Comparison of ENCODE assay signal across 20 cellular contexts in genomic region chr1:55420866-55421265, GRCh38.
DNase-seq lines count a peak whose midpoint lies in the region; ATAC-seq, FAIRE-seq and TF ChIP-seq lines count a peak whose summit lies in the region.
"Had no signal": no experiment of that assay in that cellular context is flagged by ENCODE, and none has a peak within 500 bp of the region (broad histone marks: within the 10 kb centered on the region; RNA-seq: fewer than 3 reads in every experiment).

No MANE protein-coding gene starts in this region.

- CTCF ChIA-PET in A549 (lab: Yijun Ruan, JAX): no interaction called here
- CTCF ChIA-PET in HCT116 (lab: Charles Lee): no interaction called here

- no peaks in the 10 kb centered on the region for H3K9me2 ChIP-seq in HCT116 (ENCODE audit: insufficient read depth)

- H3K27ac ChIP-seq in A549 (peak overlapping the region; percentile 38 to 73; a peak in 5 of 6 replicates), HCT116 (ENCODE audit: low read depth, low read length) (no peak overlapping the region), astrocyte (ENCODE audit: low read depth, low read length) (peak overlapping the region; percentile 28)
- H3K27ac ChIP-seq: transverse colon had no signal

- DNase-seq in A549 (ENCODE audit: low read depth in 1 of 2, low spot score in 1 of 2): no peak
- no peak for DNase-seq in HCT116 (ENCODE audit: low read depth, low spot score)
- peak; percentile 31 for DNase-seq in astrocyte (ENCODE audit: low read depth)
- peak; percentile 8 to 59 for DNase-seq in lung microvascular endothelial cell (ENCODE audit: low read depth in 2 of 2)
- no peak for DNase-seq in hepatic stellate cell (ENCODE audit: low spot score)
- DNase-seq in DMS53 (lab: John Stamatoyannopoulos, UW): no peak
- DNase-seq in osteocyte (ENCODE audit: extremely low spot score, unreplicated experiment): no peak
- no peak for DNase-seq in GM03348 (ENCODE audit: low spot score)
- DNase-seq: ACHN; activated gamma-delta T cell; amygdala; CD8-positive, alpha-beta T cell; NCI-H1930; NCI-H446 treated with DMSO at 0.1 percent for 48 hours; SIG-M5; stimulated activated CD4-positive, alpha-beta T cell treated with anti-CD3 and anti-CD28 coated beads, Interleukin-12 subunit alpha, Interleukin-12 subunit beta, amount 100 ng/mL, for 4 hours; T-helper 2 cell; transverse colon had no signal

- H3K36me3 ChIP-seq in HCT116 (ENCODE audit: control insufficient read depth in 1 of 2, insufficient read depth in 2 of 2, low read length in 2 of 2) (no peaks in the 10 kb centered on the region), astrocyte (ENCODE audit: insufficient read depth, low read length) (no peaks in the 10 kb centered on the region)
- H3K36me3 ChIP-seq: transverse colon had no signal

- H4K20me1 ChIP-seq in HCT116 (ENCODE audit: insufficient read depth) (no peaks in the 10 kb centered on the region), astrocyte (ENCODE audit: insufficient read depth, low read length) (no peaks in the 10 kb centered on the region)

- no peaks in the 10 kb centered on the region for H3K27me3 ChIP-seq in HCT116 (ENCODE audit: insufficient read depth, low read length)
- H3K27me3 ChIP-seq in astrocyte (ENCODE audit: insufficient read depth, low read length): no peaks in the 10 kb centered on the region
- H3K27me3 ChIP-seq: transverse colon had no signal

- intact Hi-C loops in HCT116 (cut with micrococcal nuclease): no loop called here

- POLR2A ChIA-PET in A549 (lab: Yijun Ruan, JAX) (no interaction called here), HCT116 (lab: Charles Lee) (no interaction called here)

- no peak overlapping the region for H3K9ac ChIP-seq in HCT116 (ENCODE audit: low read length)
- H3K9ac ChIP-seq in astrocyte (ENCODE audit: low read length): no peak overlapping the region

- TF ChIP-seq CTCF in A549 (IDR thresholded peaks at IDR 0.05) (no peak), HCT116 (IDR thresholded peaks at IDR 0.05 in 2 of 3, conservative IDR thresholded peaks at IDR 0.05 in 1 of 3; ENCODE audit: borderline replicate concordance in 1 of 3, insufficient read depth in 1 of 3, low read depth in 2 of 3, low read length in 2 of 3) (no peak), astrocyte (IDR thresholded peaks at IDR 0.05; ENCODE audit: insufficient read depth, low read depth, low read length) (no peak), osteocyte (IDR thresholded peaks at IDR 0.05) (no peak)

- H3K27me3 Mint-ChIP-seq in astrocyte (ENCODE audit: low read depth, unreplicated experiment) (peaks cover 12% of the 10 kb centered on the region), osteocyte (ENCODE audit: unreplicated experiment) (no peaks in the 10 kb centered on the region)

- TF ChIP-seq RAD21 in A549 (conservative IDR thresholded peaks at IDR 0.05 in 1 of 2, IDR thresholded peaks at IDR 0.05 in 1 of 2): no peak
- no peak for TF ChIP-seq RAD21 in HCT116 (IDR thresholded peaks at IDR 0.05; ENCODE audit: low read depth)

- H3K4me3 Mint-ChIP-seq in astrocyte (ENCODE audit: unreplicated experiment): no peak overlapping the region
- H3K4me3 Mint-ChIP-seq in osteocyte (ENCODE audit: unreplicated experiment): no peak overlapping the region
- H3K4me3 Mint-ChIP-seq: CD8-positive, alpha-beta T cell; neural crest cell had no signal

- H3K4me3 ChIP-seq in A549 (no peak overlapping the region), HCT116 (replicated peaks in 1 of 2; ENCODE audit: low read depth in 1 of 2, low read length in 2 of 2) (no peak overlapping the region), astrocyte (ENCODE audit: insufficient read depth, low read depth, low read length) (no peak overlapping the region)
- H3K4me3 ChIP-seq: transverse colon had no signal

- H3K9me3 ChIP-seq in A549: peaks cover 7% of the 10 kb centered on the region; the same call in 2 of the 3 replicates
- peaks cover 0 to 7% of the 10 kb centered on the region in 2 experiments; a peak in 1 of 4 replicates for H3K9me3 ChIP-seq in HCT116 (ENCODE audit: control insufficient read depth in 1 of 2, insufficient read depth in 1 of 2, low read depth in 1 of 2, low read length in 2 of 2)
- no peaks in the 10 kb centered on the region for H3K9me3 ChIP-seq in astrocyte (ENCODE audit: insufficient read depth, low read depth, low read length)
- H3K9me3 ChIP-seq: transverse colon had no signal

- no peak overlapping the region for H3K27ac Mint-ChIP-seq in astrocyte (ENCODE audit: unreplicated experiment)
- no peak overlapping the region for H3K27ac Mint-ChIP-seq in osteocyte (ENCODE audit: unreplicated experiment)
- H3K27ac Mint-ChIP-seq: CD8-positive, alpha-beta T cell had no signal

- BruUV-seq in HCT116 (replicated peaks; lab: Mats Ljungman, UMichigan): no TSS peak

- H3K4me2 ChIP-seq in A549 (no peak overlapping the region; the same call in 2 of the 3 replicates), HCT116 (ENCODE audit: low read length) (peak overlapping the region; percentile 52), astrocyte (ENCODE audit: low read length) (peak overlapping the region; percentile 11)

- FAIRE-seq in A549 (lab: Jason Lieb, UNC): no peak
- peak; percentile 9 for FAIRE-seq in astrocyte (lab: Jason Lieb, UNC)
- FAIRE-seq: endometrium had no signal

- peak overlapping the region; percentile 72 for H2AFZ ChIP-seq in HCT116 (ENCODE audit: low read depth, low read length, poor library complexity, severe bottlenecking)
- H2AFZ ChIP-seq in astrocyte (ENCODE audit: low read depth, low read length): peak overlapping the region; percentile 51

- H3K79me2 ChIP-seq in HCT116 (ENCODE audit: insufficient read depth, low read length): no peaks in the 10 kb centered on the region
- H3K79me2 ChIP-seq in astrocyte (ENCODE audit: insufficient read depth, low read length): no peaks in the 10 kb centered on the region

- 63% methylated on average over 3 of the region's 3 CpGs for WGBS in A549 (ENCODE audit: missing lambda C conversion rate)

- H3K9me3 Mint-ChIP-seq in astrocyte (ENCODE audit: unreplicated experiment) (peaks cover 2% of the 10 kb centered on the region), osteocyte (ENCODE audit: unreplicated experiment) (no peaks in the 10 kb centered on the region)
- H3K9me3 Mint-ChIP-seq: neural crest cell had no signal

- H3K36me3 Mint-ChIP-seq in astrocyte (ENCODE audit: low read depth, unreplicated experiment) (no peaks in the 10 kb centered on the region), osteocyte (ENCODE audit: unreplicated experiment) (no peaks in the 10 kb centered on the region)
- H3K36me3 Mint-ChIP-seq: CD8-positive, alpha-beta T cell had no signal

- H3K4me1 Mint-ChIP-seq in astrocyte (ENCODE audit: low read depth, unreplicated experiment): peaks cover 7% of the 10 kb centered on the region
- H3K4me1 Mint-ChIP-seq in osteocyte (ENCODE audit: unreplicated experiment): peaks cover 29% of the 10 kb centered on the region
- H3K4me1 Mint-ChIP-seq: neural crest cell had no signal

- TF ChIP-seq EP300 in A549 (IDR thresholded peaks at IDR 0.05): no peak

- TF ChIP-seq POLR2A in A549 (IDR thresholded peaks at IDR 0.05; ENCODE audit: low read length) (no peak), HCT116 (IDR thresholded peaks at IDR 0.05; ENCODE audit: borderline replicate concordance, extremely low read depth, insufficient read depth, insufficient read length) (no peak)

- H3K4me1 ChIP-seq in A549: peaks cover 21% of the 10 kb centered on the region
- peaks cover 8 to 31% of the 10 kb centered on the region in 2 experiments; a peak in 3 of 4 replicates for H3K4me1 ChIP-seq in HCT116 (ENCODE audit: control insufficient read depth in 1 of 2, insufficient read depth in 2 of 2, low read length in 2 of 2)
- peaks cover 8% of the 10 kb centered on the region for H3K4me1 ChIP-seq in astrocyte (ENCODE audit: insufficient read depth, low read length)
- H3K4me1 ChIP-seq: transverse colon had no signal

- RAD21 ChIA-PET in HCT116 (lab: Charles Lee; ENCODE audit: low non-redundant PET in 1 of 2, low total read pairs in 2 of 2, uncharacterized antibody in 2 of 2, unreplicated experiment in 2 of 2): no interaction called here

- no peak for ATAC-seq in A549
- ATAC-seq in HCT116: peak; percentile 37
- ATAC-seq: CD8-positive, alpha-beta T cell had no signal

TF ChIP-seq in A549, 52 proteins besides CTCF, POLR2A, EP300 and RAD21 (continues in another document):
- TF ChIP-seq CEBPB (IDR thresholded peaks at IDR 0.05) (no peak), RFX5 (IDR thresholded peaks at IDR 0.05) (no peak), CHD4 (IDR thresholded peaks at IDR 0.05; ENCODE audit: borderline replicate concordance) (no peak), TFCP2L1 (CRISPR knock-in tag; IDR thresholded peaks at IDR 0.05) (no peak), KDM1A (IDR thresholded peaks at IDR 0.05; ENCODE audit: low read depth) (no peak), ESRRA (IDR thresholded peaks at IDR 0.05; ENCODE audit: borderline replicate concordance, low read length) (no peak)

TF ChIP-seq in HCT116, 20 proteins besides CTCF, POLR2A, EP300 and RAD21 (continues in another document):
- TF ChIP-seq YY1 (IDR thresholded peaks at IDR 0.05; ENCODE audit: extremely low read depth, insufficient replicate concordance, low read depth, low read length) (no peak), ELF1 (IDR thresholded peaks at IDR 0.05; ENCODE audit: borderline replicate concordance, low read depth) (no peak), SIN3A (IDR thresholded peaks at IDR 0.05; ENCODE audit: low read depth) (no peak), SRF (IDR thresholded peaks at IDR 0.05; ENCODE audit: low read depth) (no peak), ZFX (IDR thresholded peaks at IDR 0.05) (no peak), JUND (IDR thresholded peaks at IDR 0.05) (no peak), EZH2 (IDR thresholded peaks at IDR 0.05) (no peak), ATF3 (IDR thresholded peaks at IDR 0.05) (no peak), EZH2phosphoT487 (IDR thresholded peaks at IDR 0.05; ENCODE audit: borderline replicate concordance) (no peak), TCF7L2 (IDR thresholded peaks at IDR 0.05; ENCODE audit: borderline replicate concordance, extremely low read depth, insufficient read depth, insufficient read length) (no peak), SP1 (IDR thresholded peaks at IDR 0.05; ENCODE audit: low read depth) (no peak), ZNF274 (IDR thresholded peaks at IDR 0.05; ENCODE audit: low read depth, low read length) (no peak)

Comparison
In these comparisons a context has a peak if more than half of its experiments do, and no peak if none do; other contexts are left out.
1. DNase-seq: peak in astrocyte (single experiment) and lung microvascular endothelial cell (2 of 2); none in A549 (0 of 2), HCT116 (single experiment), hepatic stellate cell (single experiment), DMS53 (single experiment), osteocyte (single experiment) and GM03348 (single experiment).